Comparison of ENCODE assay signal across 19 cellular contexts in genomic region chr3:33256249-33256648, GRCh38. TPM values are rescaled to one million over a fixed set of nuclear protein-coding genes. Genes with fewer than 3 reads are reported as not detected.
"Had no signal": no experiment of that assay in that cellular context is flagged by ENCODE, and none has a peak within 500 bp of the region (broad histone marks: within the 10 kb centered on the region; RNA-seq: fewer than 3 reads in every experiment).

No MANE protein-coding gene starts in this region.

- H3K27ac ChIP-seq: epithelial cell of prostate, esophagus muscularis mucosa, gastrocnemius medialis, heart right ventricle, suprapubic skin, thyroid gland had no signal

- H3K36me3 ChIP-seq: esophagus muscularis mucosa, gastrocnemius medialis, heart right ventricle, suprapubic skin, thyroid gland had no signal

- H3K4me2 ChIP-seq: smooth muscle cell had no signal

- DNase-seq: effector memory CD8-positive, alpha-beta T cell; gastrocnemius medialis; heart right ventricle; hypothalamus; kidney glomerular epithelial cell; naive thymus-derived CD4-positive, alpha-beta T cell; nephron progenitor cell; right cardiac atrium; stimulated activated CD4-positive, alpha-beta T cell treated with anti-CD3 and anti-CD28 coated beads, Interleukin-2, amount 100 ng/mL, for 48 hours; stimulated activated naive CD8-positive, alpha-beta T cell treated with anti-CD3 and anti-CD28 coated beads, Interleukin-15, Interleukin-2, amounts not matched to agents 100 U/mL and 50 U/mL, for 24 hours; thyroid gland had no signal

- H3K9me3 Mint-ChIP-seq: dendritic cell treated with granulocyte-macrophage colony-stimulating factor and Interleukin-4, amounts not matched to agents 40 ng/mL and 50 ng/mL, for 4 days; effector memory CD8-positive, alpha-beta T cell; naive thymus-derived CD4-positive, alpha-beta T cell; type B pancreatic cell had no signal

- H3K4me3 Mint-ChIP-seq: dendritic cell treated with granulocyte-macrophage colony-stimulating factor and Interleukin-4, amounts not matched to agents 40 ng/mL and 50 ng/mL, for 4 days; effector memory CD8-positive, alpha-beta T cell; naive thymus-derived CD4-positive, alpha-beta T cell; nephron progenitor cell; type B pancreatic cell had no signal

- H3K27me3 ChIP-seq: esophagus muscularis mucosa, heart right ventricle, suprapubic skin, thyroid gland had no signal

- H3K4me3 ChIP-seq: esophagus muscularis mucosa, gastrocnemius medialis, heart right ventricle, smooth muscle cell, suprapubic skin, thyroid gland had no signal

- H3K27me3 Mint-ChIP-seq: dendritic cell treated with granulocyte-macrophage colony-stimulating factor and Interleukin-4, amounts not matched to agents 40 ng/mL and 50 ng/mL, for 4 days had no signal

- FAIRE-seq: islet of Langerhans, urothelium cell line had no signal

- H3K4me1 Mint-ChIP-seq: naive thymus-derived CD4-positive, alpha-beta T cell; nephron progenitor cell had no signal

- H3K4me1 ChIP-seq: esophagus muscularis mucosa, gastrocnemius medialis, heart right ventricle, suprapubic skin, thyroid gland had no signal

- ATAC-seq: effector memory CD8-positive, alpha-beta T cell; gastrocnemius medialis; heart right ventricle; naive thymus-derived CD4-positive, alpha-beta T cell; right cardiac atrium; stimulated activated naive CD8-positive, alpha-beta T cell treated with anti-CD3 and anti-CD28 coated beads, Interleukin-15, Interleukin-2, amounts not matched to agents 100 U/mL and 50 U/mL, for 24 hours had no signal

- H3K36me3 Mint-ChIP-seq: naive thymus-derived CD4-positive, alpha-beta T cell; type B pancreatic cell had no signal

- H3K9me3 ChIP-seq: esophagus muscularis mucosa, gastrocnemius medialis, heart right ventricle, suprapubic skin, thyroid gland had no signal

- H3K27ac Mint-ChIP-seq: dendritic cell treated with granulocyte-macrophage colony-stimulating factor and Interleukin-4, amounts not matched to agents 40 ng/mL and 50 ng/mL, for 4 days; effector memory CD8-positive, alpha-beta T cell; naive thymus-derived CD4-positive, alpha-beta T cell; nephron progenitor cell; type B pancreatic cell had no signal

RNA-seq across cellular contexts. Expression of gene FBXL2, which starts 21.0 kb away (rescaled TPM):
- total RNA-seq: naive thymus-derived CD4-positive, alpha-beta T cell had no signal

RNA-seq across cellular contexts. Expression of gene SUSD5, which starts 37.6 kb away (rescaled TPM):
- total RNA-seq: naive thymus-derived CD4-positive, alpha-beta T cell had no signal
